8 cellular contexts compared by ENCODE assay signal in the genomic region with DNA sequence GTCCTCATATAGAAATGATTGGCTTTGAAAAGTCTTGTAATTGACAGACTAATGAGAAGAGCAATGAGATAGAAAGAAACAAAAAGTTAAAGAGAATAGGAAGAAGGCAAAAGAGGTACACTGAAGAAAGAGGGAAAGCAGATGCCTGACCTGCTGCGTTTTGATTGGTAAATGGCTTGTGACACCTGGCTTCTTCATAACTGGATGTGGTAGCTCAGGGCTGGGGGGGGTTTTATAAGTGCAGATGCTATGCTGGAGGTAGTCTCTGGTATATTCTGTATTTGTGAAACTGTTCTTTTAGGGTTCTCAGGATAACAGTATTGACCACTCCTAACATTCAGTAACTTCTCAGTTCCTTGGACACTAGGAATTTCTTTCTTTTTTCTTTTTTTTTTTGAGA. TPM values are rescaled to one million over a fixed set of nuclear protein-coding genes. Genes with fewer than 3 reads are reported as not detected.
DNase-seq lines count a peak whose midpoint lies in the region; ATAC-seq and TF ChIP-seq lines count a peak whose summit lies in the region.

No MANE protein-coding gene starts in this region.

- H3K4me3 ChIP-seq in gastroesophageal sphincter, result peak overlapping the region; percentile 81 to 93
- peak overlapping the region in 3 of 4 donors; percentile 68 to 85 (median 78) for H3K4me3 ChIP-seq in stomach

- H3K27ac ChIP-seq in gastroesophageal sphincter (peak overlapping the region in 3 of 4 donors; percentile 93 to 98 (median 97)), stomach (peak overlapping the region in 2 of 5 donors; percentile 52 to 94)

- DNase-seq in activated T-cell treated with anti-CD3 and anti-CD28 coated beads, Interleukin-2, amount 50 U/mL, for 24 hours, result no peak
- no peak for DNase-seq in activated T-cell treated with anti-CD3 and anti-CD28 coated beads for 4 hours
- DNase-seq in T-cell, result no peak
- DNase-seq in stomach, result no peak
- DNase-seq in KBM-7, result no peak
- DNase-seq in glomerular visceral epithelial cell (ENCODE audit: extremely low spot score), result no peak

- peak overlapping the region; percentile 93 for H3K4me3 Mint-ChIP-seq in activated T-cell treated with anti-CD3 and anti-CD28 coated beads, Interleukin-2, amount 50 U/mL, for 24 hours
- peak overlapping the region; percentile 88 to 92 (median 91) for H3K4me3 Mint-ChIP-seq in T-cell

- intact Hi-C loops in stomach (cut with DNase I; ENCODE audit: low total_unique reads), result no loop called here

- H3K4me1 ChIP-seq in gastroesophageal sphincter (peaks cover 1 to 67% (median 14%) of the 10 kb centered on the region in 3 donors), stomach (peaks cover 9 to 63% (median 36%) of the 10 kb centered on the region in 4 donors)

- TF ChIP-seq EP300 in gastroesophageal sphincter (IDR thresholded peaks at IDR 0.05) (no peak), stomach (IDR thresholded peaks at IDR 0.05) (no peak)

- in situ Hi-C loops in KBM-7 (cut with MboI; ENCODE audit: low pct_unique_long_range_greater_than_20kb, low sequenced_read_pairs), result no loop called here

- H3K9me3 ChIP-seq in gastroesophageal sphincter, result no peaks in the 10 kb centered on the region
- H3K9me3 ChIP-seq in stomach, result no peaks in the 10 kb centered on the region

- WGBS in gastroesophageal sphincter (ENCODE audit: low coverage in 1 of 2), 2 donors, result 40 to 55% methylated on average over 1 of the region's 1 CpG
- 67 to 96% (median 73%) methylated on average over 1 of the region's 1 CpG for WGBS in stomach, 5 donors

- H3K27me3 ChIP-seq in gastroesophageal sphincter, result no peaks in the 10 kb centered on the region
- H3K27me3 ChIP-seq in stomach, result peaks cover 0 to 25% (median 0%) of the 10 kb centered on the region in 3 donors

- POLR2A ChIA-PET in T-cell (lab: Charles Lee), result interaction anchor here (0.6 kb wide), 3 partner anchors 10 to 439 kb away, joined by 4 to 10 read pairs (median 6); no protein-coding TSS in a partner anchor

- no peaks in the 10 kb centered on the region for H3K9me3 Mint-ChIP-seq in activated T-cell treated with anti-CD3 and anti-CD28 coated beads, Interleukin-2, amount 50 U/mL, for 24 hours
- no peaks in the 10 kb centered on the region for H3K9me3 Mint-ChIP-seq in T-cell

- CTCF ChIA-PET in T-cell (lab: Charles Lee), result no interaction called here

- peaks cover 35% of the 10 kb centered on the region for H3K4me1 Mint-ChIP-seq in activated T-cell treated with anti-CD3 and anti-CD28 coated beads, Interleukin-2, amount 50 U/mL, for 24 hours (ENCODE audit: low read depth)
- peaks cover 23 to 33% (median 28%) of the 10 kb centered on the region in 3 donors for H3K4me1 Mint-ChIP-seq in T-cell

- ATAC-seq in T-cell (replicated peaks in 1 of 4) (no peak), gastroesophageal sphincter (no peak), GM18907 (IDR thresholded peaks at IDR 0.05; ENCODE audit: unreplicated experiment) (no peak)

- H3K27ac Mint-ChIP-seq in activated T-cell treated with anti-CD3 and anti-CD28 coated beads, Interleukin-2, amount 50 U/mL, for 24 hours, result no peak overlapping the region
- H3K27ac Mint-ChIP-seq in T-cell, result no peak overlapping the region

- TF ChIP-seq POLR2A in gastroesophageal sphincter (IDR thresholded peaks at IDR 0.05) (no peak), stomach (IDR thresholded peaks at IDR 0.05) (no peak)

- peaks cover 4% of the 10 kb centered on the region for H3K36me3 Mint-ChIP-seq in activated T-cell treated with anti-CD3 and anti-CD28 coated beads, Interleukin-2, amount 50 U/mL, for 24 hours (ENCODE audit: low read depth)
- H3K36me3 Mint-ChIP-seq in T-cell, result no peaks in the 10 kb centered on the region

- peaks cover 9% of the 10 kb centered on the region for H3K27me3 Mint-ChIP-seq in activated T-cell treated with anti-CD3 and anti-CD28 coated beads, Interleukin-2, amount 50 U/mL, for 24 hours
- H3K27me3 Mint-ChIP-seq in T-cell, result peaks cover 14% of the 10 kb centered on the region in 2 donors

- H3K36me3 ChIP-seq in gastroesophageal sphincter (no peaks in the 10 kb centered on the region), stomach (no peaks in the 10 kb centered on the region)

- no peak for TF ChIP-seq CTCF in gastroesophageal sphincter (IDR thresholded peaks at IDR 0.05)
- no peak for TF ChIP-seq CTCF in stomach (IDR thresholded peaks at IDR 0.05)

RNA-seq across cellular contexts. Expression of a gene that starts 1.4 kb away (rescaled TPM):
- 10 to 100 TPM in 2 of 5 donors, 1 to 10 TPM in 3; 6.6 to 10.6 (median 8.8) TPM for total RNA-seq in T-cell
- total RNA-seq in gastroesophageal sphincter, result 10 to 100 TPM; 15.5 to 78.4 (median 29.1) TPM
- 10 to 100 TPM in 4 of 5 donors, 1 to 10 TPM in 1; 4.9 to 45.7 (median 19.7) TPM for total RNA-seq in stomach
- 1 to 10 TPM; 1.4 to 1.9 (median 1.5) TPM for polyA plus RNA-seq in stomach

RNA-seq across cellular contexts. Expression of a gene that starts 28.1 kb away (rescaled TPM):
- 10 to 100 TPM; 13.1 to 21.8 (median 16.8) TPM for total RNA-seq in T-cell
- total RNA-seq in gastroesophageal sphincter, result 10 to 100 TPM; 15.3 to 42.2 (median 32.3) TPM
- total RNA-seq in stomach, result 10 to 100 TPM in 2 of 5 donors, 1 to 10 TPM in 3; 4.9 to 22.0 (median 8.4) TPM
- polyA plus RNA-seq in stomach, result 10 to 100 TPM in 2 of 3 donors, 1 to 10 TPM in 1; 6.3 to 15.9 (median 11.6) TPM

RNA-seq across cellular contexts. Expression of a gene that starts 28.2 kb away (rescaled TPM):
- total RNA-seq in T-cell, result 10 to 100 TPM; 13.4 to 24.6 (median 18.4) TPM
- total RNA-seq in gastroesophageal sphincter, result 10 to 100 TPM; 14.9 to 19.4 (median 15.4) TPM
- total RNA-seq in stomach, result 10 to 100 TPM in 4 of 5 donors, 1 to 10 TPM in 1; 7.5 to 67.9 (median 31.2) TPM
- polyA plus RNA-seq in stomach, result 1 to 10 TPM; 4.7 to 8.2 (median 5.6) TPM
